In the genomic region with DNA sequence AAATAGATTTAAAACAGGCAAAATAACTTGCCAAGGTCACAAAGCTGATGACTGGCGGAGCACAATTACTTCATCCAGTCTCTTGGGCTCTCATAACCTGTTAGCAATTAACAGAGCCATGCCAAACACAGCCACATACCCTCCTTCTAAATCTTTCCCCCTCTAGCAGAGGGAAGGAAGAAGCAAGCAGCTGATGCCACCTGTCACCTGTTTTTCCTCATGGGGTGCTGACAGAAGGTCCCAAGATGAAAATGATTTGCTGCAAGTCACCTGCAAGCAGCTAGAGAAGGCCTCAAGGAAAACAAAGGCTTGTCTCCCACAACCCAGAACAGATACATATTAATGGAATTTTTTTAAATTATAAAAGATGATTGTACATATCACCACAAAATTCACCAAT, we compare ENCODE assay signal across 33 cellular contexts.
"Had no signal": no experiment of that assay in that cellular context is flagged by ENCODE, and none has a peak within 500 bp of the region (broad histone marks: within the 10 kb centered on the region; RNA-seq: fewer than 3 reads in every experiment).

No MANE protein-coding gene starts in this region.

- H3K36me3 Mint-ChIP-seq: activated CD4-positive, alpha-beta memory T cell treated with anti-CD3 and anti-CD28 coated beads for 36 hours; activated naive CD8-positive, alpha-beta T cell treated with anti-CD3 and anti-CD28 coated beads for 36 hours had no signal

- H3K27me3 Mint-ChIP-seq: activated B cell treated with CpG ODN at 0.5 μM for 24 hours; activated CD4-positive, alpha-beta memory T cell treated with anti-CD3 and anti-CD28 coated beads for 36 hours; activated CD4-positive, alpha-beta T cell treated with anti-CD3 and anti-CD28 coated beads, Interleukin-2, amount 10 ng/mL, durations not matched to agents 24 days and 14 days; activated CD8-positive, alpha-beta T cell treated with anti-CD3 and anti-CD28 coated beads for 36 hours; activated naive CD8-positive, alpha-beta T cell treated with anti-CD3 and anti-CD28 coated beads for 36 hours had no signal

- ATAC-seq: activated CD8-positive, alpha-beta T cell treated with anti-CD3 and anti-CD28 coated beads for 36 hours; activated naive CD4-positive, alpha-beta T cell treated with anti-CD3 and anti-CD28 coated beads, Interleukin-2, amount 50 U/mL, for 72 hours; activated T-cell treated with anti-CD3 and anti-CD28 coated beads, Interleukin-2, amount 50 U/mL, for 4 hours; activated T-cell treated with anti-CD3 and anti-CD28 coated beads, Interleukin-2, amount 50 U/mL, for 72 hours; activated T-helper 17 cell treated with anti-CD3 and anti-CD28 coated beads, Interleukin-2, amount 50 U/mL, for 72 hours; body of pancreas had no signal

- H3K27ac Mint-ChIP-seq: activated B cell treated with CpG ODN at 0.5 μM for 24 hours; activated CD4-positive, alpha-beta memory T cell treated with anti-CD3 and anti-CD28 coated beads for 36 hours; activated CD4-positive, alpha-beta T cell treated with anti-CD3 and anti-CD28 coated beads, Interleukin-2, amount 10 ng/mL, durations not matched to agents 24 days and 14 days; activated CD8-positive, alpha-beta T cell treated with anti-CD3 and anti-CD28 coated beads for 36 hours; activated naive CD4-positive, alpha-beta T cell treated with anti-CD3 and anti-CD28 coated beads for 36 hours; activated naive CD4-positive, alpha-beta T cell treated with anti-CD3 and anti-CD28 coated beads, Interleukin-2, amount 50 U/mL, for 72 hours; activated naive CD8-positive, alpha-beta T cell treated with anti-CD3 and anti-CD28 coated beads for 36 hours; activated T-cell treated with anti-CD3 and anti-CD28 coated beads, Interleukin-2, amount 50 U/mL, for 72 hours; activated T-helper 1 cell treated with anti-CD3 and anti-CD28 coated beads, Interleukin-12 subunit alpha, Interleukin-12 subunit beta, Interleukin-2, Interleukin-4 antibody, amounts not matched to agents 30 ng/mL and 10 ng/mL and 1 ng/mL, durations not matched to agents 14 hours and 24 hours and 36 hours; activated T-helper 17 cell treated with anti-CD3 and anti-CD28 coated beads, Interleukin-2, amount 50 U/mL, for 72 hours; T-helper 1 cell treated with Interleukin-12 subunit alpha and Interleukin-12 subunit beta and Interleukin-4 antibody, amounts not matched to agents 30 μg/mL and 1 μg/mL, for 36 hours; T-helper 2 cell treated with Interferon-gamma antibody and Interleukin-4, amounts not matched to agents 5 μg/mL and 100 μg/mL, for 36 hours had no signal

- H3K9me3 Mint-ChIP-seq: activated B cell treated with CpG ODN at 0.5 μM for 24 hours; activated CD4-positive, alpha-beta memory T cell treated with anti-CD3 and anti-CD28 coated beads for 36 hours; activated CD4-positive, alpha-beta T cell treated with anti-CD3 and anti-CD28 coated beads, Interleukin-2, amount 10 ng/mL, durations not matched to agents 24 days and 14 days; activated CD8-positive, alpha-beta T cell treated with anti-CD3 and anti-CD28 coated beads for 36 hours; activated naive CD8-positive, alpha-beta T cell treated with anti-CD3 and anti-CD28 coated beads for 36 hours; activated T-helper 1 cell treated with anti-CD3 and anti-CD28 coated beads, Interleukin-12 subunit alpha, Interleukin-12 subunit beta, Interleukin-2, Interleukin-4 antibody, amounts not matched to agents 30 ng/mL and 10 ng/mL and 1 ng/mL, durations not matched to agents 14 hours and 24 hours and 36 hours; T-helper 1 cell treated with Interleukin-12 subunit alpha and Interleukin-12 subunit beta and Interleukin-4 antibody, amounts not matched to agents 30 μg/mL and 1 μg/mL, for 36 hours; T-helper 2 cell treated with Interferon-gamma antibody and Interleukin-4, amounts not matched to agents 5 μg/mL and 100 μg/mL, for 36 hours had no signal

- H3K4me3 Mint-ChIP-seq: activated B cell treated with CpG ODN at 0.5 μM for 24 hours; activated CD4-positive, alpha-beta memory T cell treated with anti-CD3 and anti-CD28 coated beads for 36 hours; activated CD4-positive, alpha-beta T cell treated with anti-CD3 and anti-CD28 coated beads, Interleukin-2, amount 10 ng/mL, durations not matched to agents 24 days and 14 days; activated CD8-positive, alpha-beta T cell treated with anti-CD3 and anti-CD28 coated beads for 36 hours; activated naive CD4-positive, alpha-beta T cell treated with anti-CD3 and anti-CD28 coated beads for 36 hours; activated naive CD8-positive, alpha-beta T cell treated with anti-CD3 and anti-CD28 coated beads for 36 hours; activated T-cell treated with anti-CD3 and anti-CD28 coated beads, Interleukin-2, amount 50 U/mL, for 4 hours; activated T-cell treated with anti-CD3 and anti-CD28 coated beads, Interleukin-2, amount 50 U/mL, for 72 hours; activated T-helper 1 cell treated with anti-CD3 and anti-CD28 coated beads, Interleukin-12 subunit alpha, Interleukin-12 subunit beta, Interleukin-2, Interleukin-4 antibody, amounts not matched to agents 30 ng/mL and 10 ng/mL and 1 ng/mL, durations not matched to agents 14 hours and 24 hours and 36 hours; activated T-helper 17 cell treated with anti-CD3 and anti-CD28 coated beads, Interleukin-2, amount 50 U/mL, for 72 hours; T-helper 1 cell treated with Interleukin-12 subunit alpha and Interleukin-12 subunit beta and Interleukin-4 antibody, amounts not matched to agents 30 μg/mL and 1 μg/mL, for 36 hours; T-helper 2 cell treated with Interferon-gamma antibody and Interleukin-4, amounts not matched to agents 5 μg/mL and 100 μg/mL, for 36 hours had no signal

- H3K4me1 Mint-ChIP-seq: activated B cell treated with CpG ODN at 0.5 μM for 24 hours; activated CD4-positive, alpha-beta T cell treated with anti-CD3 and anti-CD28 coated beads, Interleukin-2, amount 10 ng/mL, durations not matched to agents 24 days and 14 days; activated naive CD8-positive, alpha-beta T cell treated with anti-CD3 and anti-CD28 coated beads for 36 hours; activated T-helper 17 cell treated with anti-CD3 and anti-CD28 coated beads, Interleukin-2, amount 50 U/mL, for 72 hours had no signal

- DNase-seq: activated B cell treated with CpG ODN at 0.5 μM for 24 hours; activated CD4-positive, alpha-beta memory T cell treated with anti-CD3 and anti-CD28 coated beads for 36 hours; activated CD4-positive, alpha-beta T cell treated with anti-CD3 and anti-CD28 coated beads for 4 hours; activated CD4-positive, alpha-beta T cell treated with anti-CD3 and anti-CD28 coated beads, Interleukin-2, amount 10 ng/mL, durations not matched to agents 24 days and 14 days; activated CD4-positive, alpha-beta T cell treated with anti-CD3 and anti-CD28 coated beads, Interleukin-2, amount 50 U/mL, for 1 hour; activated CD4-positive, alpha-beta T cell treated with anti-CD3 and anti-CD28 coated beads, Interleukin-2, amount 50 U/mL, for 4 hours; activated CD4-positive, CD25-positive, alpha-beta regulatory T cell treated with anti-CD3 and anti-CD28 coated beads, Interleukin-2, amount 50 U/mL, for 72 hours; activated CD8-positive, alpha-beta memory T cell treated with anti-CD3 and anti-CD28 coated beads, Interleukin-2, amount 50 U/mL, for 4 hours; activated CD8-positive, alpha-beta T cell treated with anti-CD3 and anti-CD28 coated beads for 36 hours; activated effector memory CD4-positive, alpha-beta T cell treated with anti-CD3 and anti-CD28 coated beads, Interleukin-2, amount 50 U/mL, for 16 hours; activated gamma-delta T cell treated with Interleukin-2 at 50 U/mL for 16 hours; activated naive CD4-positive, alpha-beta T cell; activated naive CD4-positive, alpha-beta T cell treated with anti-CD3 and anti-CD28 coated beads for 36 hours; activated naive CD4-positive, alpha-beta T cell treated with anti-CD3 and anti-CD28 coated beads, Interleukin-2, amount 50 U/mL, for 16 hours; activated naive CD8-positive, alpha-beta T cell treated with anti-CD3 and anti-CD28 coated beads for 36 hours; activated T-cell treated with anti-CD3 and anti-CD28 coated beads for 4 hours; activated T-cell treated with anti-CD3 and anti-CD28 coated beads, Interleukin-2, amount 50 U/mL, for 1 hour; activated T-cell treated with anti-CD3 and anti-CD28 coated beads, Interleukin-2, amount 50 U/mL, for 4 hours; activated T-cell treated with anti-CD3 and anti-CD28 coated beads, Interleukin-2, amount 50 U/mL, for 72 hours; adrenal gland; amniotic stem cell; aorta; body of pancreas; brain microvascular endothelial cell; central memory CD4-positive, alpha-beta T cell; cerebellar nuclear complex; T-helper 2 cell; T-helper 9 cell had no signal
